8 cellular contexts compared by ENCODE assay signal in the genomic region with DNA sequence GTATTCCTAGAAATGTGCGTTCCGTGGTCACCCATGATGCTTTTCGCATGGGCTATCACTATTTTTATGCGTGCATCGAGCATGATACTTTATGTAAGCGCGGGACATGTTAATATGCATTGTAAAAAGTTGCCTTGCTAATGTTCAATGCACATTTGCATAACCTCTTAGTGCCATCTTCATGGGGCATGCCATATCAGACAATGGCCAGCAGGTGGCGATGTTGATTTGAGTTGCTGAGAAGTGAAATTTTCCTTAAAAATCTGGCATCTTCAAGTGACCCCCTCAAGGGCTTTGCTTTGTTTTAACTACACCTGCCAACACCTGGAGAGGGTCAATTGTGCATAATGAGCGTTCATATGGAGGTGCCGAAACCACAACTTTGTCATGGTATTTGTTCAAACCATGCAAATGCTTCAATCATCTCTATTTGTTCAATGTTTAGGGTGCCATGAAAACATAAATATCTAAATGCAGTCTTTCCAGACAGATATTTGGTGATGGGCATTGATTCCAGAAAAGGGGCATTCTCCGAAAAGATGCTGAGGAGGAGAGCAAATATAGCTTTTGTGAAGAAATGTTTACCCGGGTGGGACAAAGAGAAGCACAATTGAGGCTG.
A peak's percentile ranks its signal among the peaks of the same experiment; 100 is the strongest.
DNase-seq lines count a peak whose midpoint lies in the region; ATAC-seq and TF ChIP-seq lines count a peak whose summit lies in the region.

No MANE protein-coding gene starts in this region.

- H3K27ac Mint-ChIP-seq in activated naive CD8-positive, alpha-beta T cell treated with anti-CD3 and anti-CD28 coated beads for 36 hours: no peak overlapping the region

- H3K4me2 ChIP-seq in HCT116 (ENCODE audit: low read length): no peak overlapping the region

- no peaks in the 10 kb centered on the region for H3K9me2 ChIP-seq in HCT116 (ENCODE audit: insufficient read depth)

- WGBS in heart right ventricle, 2 donors: 32 to 35% methylated on average over 12 of the region's 12 CpGs

- ATAC-seq in HCT116: no peak
- ATAC-seq in heart right ventricle: no peak
- ATAC-seq in HG03439 (IDR thresholded peaks at IDR 0.05; ENCODE audit: unreplicated experiment): no peak

- no peaks in the 10 kb centered on the region for H3K36me3 ChIP-seq in HCT116 (ENCODE audit: control insufficient read depth in 1 of 2, insufficient read depth in 2 of 2, low read length in 2 of 2)
- H3K36me3 ChIP-seq in heart right ventricle: no peaks in the 10 kb centered on the region

- DNase-seq in NCI-H2081 (lab: John Stamatoyannopoulos, UW) (peak; percentile 59 to 83), NCI-H2081 treated with DMSO at 0.1 percent for 48 hours (lab: John Stamatoyannopoulos, UW) (no peak), HCT116 (ENCODE audit: low read depth, low spot score) (peak; percentile 16), NCI-H748 treated with DMSO at 0.1 percent for 48 hours (lab: John Stamatoyannopoulos, UW) (peak; percentile 83), heart right ventricle (peak in 1 of 2 donors; percentile 3), putamen (ENCODE audit: low spot score) (peak; percentile 5)
- DNase-seq in activated naive CD8-positive, alpha-beta T cell treated with anti-CD3 and anti-CD28 coated beads for 36 hours: peak; percentile 3

- TF ChIP-seq CTCF in HCT116 (IDR thresholded peaks at IDR 0.05 in 2 of 3, conservative IDR thresholded peaks at IDR 0.05 in 1 of 3; ENCODE audit: borderline replicate concordance in 1 of 3, insufficient read depth in 1 of 3, low read depth in 2 of 3, low read length in 2 of 3) (peak in 2 of 3 experiments; percentile 58 to 60; a peak in 4 of 6 replicates), heart right ventricle (IDR thresholded peaks at IDR 0.05) (peak; percentile 44 to 93 (median 68))

- no peak overlapping the region for H3K4me3 Mint-ChIP-seq in activated naive CD8-positive, alpha-beta T cell treated with anti-CD3 and anti-CD28 coated beads for 36 hours

- no peak overlapping the region for H3K4me3 ChIP-seq in HCT116 (replicated peaks in 1 of 2; ENCODE audit: low read depth in 1 of 2, low read length in 2 of 2)
- H3K4me3 ChIP-seq in heart right ventricle: no peak overlapping the region

- H3K27me3 Mint-ChIP-seq in activated naive CD8-positive, alpha-beta T cell treated with anti-CD3 and anti-CD28 coated beads for 36 hours: no peaks in the 10 kb centered on the region

- H3K9me3 Mint-ChIP-seq in activated naive CD8-positive, alpha-beta T cell treated with anti-CD3 and anti-CD28 coated beads for 36 hours: no peaks in the 10 kb centered on the region

- H3K9me3 ChIP-seq in HCT116 (ENCODE audit: control insufficient read depth in 1 of 2, insufficient read depth in 1 of 2, low read depth in 1 of 2, low read length in 2 of 2) (no peaks in the 10 kb centered on the region), heart right ventricle (no peaks in the 10 kb centered on the region)

- H3K79me2 ChIP-seq in HCT116 (ENCODE audit: insufficient read depth, low read length): no peaks in the 10 kb centered on the region

- H3K4me1 Mint-ChIP-seq in activated naive CD8-positive, alpha-beta T cell treated with anti-CD3 and anti-CD28 coated beads for 36 hours: no peaks in the 10 kb centered on the region

- RAD21 ChIA-PET in HCT116 (lab: Charles Lee; ENCODE audit: low non-redundant PET in 1 of 2, low total read pairs in 2 of 2, uncharacterized antibody in 2 of 2, unreplicated experiment in 2 of 2): no interaction called here

- H3K27me3 ChIP-seq in HCT116 (ENCODE audit: insufficient read depth, low read length) (no peaks in the 10 kb centered on the region), heart right ventricle (no peaks in the 10 kb centered on the region)

- H4K20me1 ChIP-seq in HCT116 (ENCODE audit: insufficient read depth): no peaks in the 10 kb centered on the region

- peak; percentile 44; the same call in 1 of the 2 replicates for TF ChIP-seq RAD21 in HCT116 (IDR thresholded peaks at IDR 0.05; ENCODE audit: low read depth)

- CTCF ChIA-PET in HCT116 (lab: Charles Lee): no interaction called here

- BruUV-seq in HCT116 (replicated peaks; lab: Mats Ljungman, UMichigan): no TSS peak

- POLR2A ChIA-PET in HCT116 (lab: Charles Lee): no interaction called here

- no peak overlapping the region for H3K27ac ChIP-seq in HCT116 (ENCODE audit: low read depth, low read length)
- no peak overlapping the region for H3K27ac ChIP-seq in heart right ventricle

- H3K9ac ChIP-seq in HCT116 (ENCODE audit: low read length): no peak overlapping the region

- H3K36me3 Mint-ChIP-seq in activated naive CD8-positive, alpha-beta T cell treated with anti-CD3 and anti-CD28 coated beads for 36 hours: no peaks in the 10 kb centered on the region

- no peak overlapping the region for H2AFZ ChIP-seq in HCT116 (ENCODE audit: low read depth, low read length, poor library complexity, severe bottlenecking)

- H3K4me1 ChIP-seq in HCT116 (ENCODE audit: control insufficient read depth in 1 of 2, insufficient read depth in 2 of 2, low read length in 2 of 2): no peaks in the 10 kb centered on the region
- H3K4me1 ChIP-seq in heart right ventricle: no peaks in the 10 kb centered on the region

- TF ChIP-seq POLR2A in HCT116 (IDR thresholded peaks at IDR 0.05; ENCODE audit: borderline replicate concordance, extremely low read depth, insufficient read depth, insufficient read length): no peak

- intact Hi-C loops in HCT116 (cut with micrococcal nuclease) (no loop called here), heart right ventricle (cut with DNase I) (loop anchor here in 5 of 10 donors (5.0 to 10.0 kb wide), 2 partner anchors 565 to 567 kb away; no protein-coding TSS in a partner anchor)

TF ChIP-seq in HCT116, 20 proteins besides CTCF, POLR2A, EP300 and RAD21:
- no peak for TF ChIP-seq EZH2 (IDR thresholded peaks at IDR 0.05)
- TF ChIP-seq SRF (IDR thresholded peaks at IDR 0.05; ENCODE audit: low read depth): no peak
- no peak for TF ChIP-seq CEBPB (IDR thresholded peaks at IDR 0.05; ENCODE audit: low read depth)
- no peak for TF ChIP-seq SP1 (IDR thresholded peaks at IDR 0.05; ENCODE audit: low read depth)
- TF ChIP-seq, protein P1, sequence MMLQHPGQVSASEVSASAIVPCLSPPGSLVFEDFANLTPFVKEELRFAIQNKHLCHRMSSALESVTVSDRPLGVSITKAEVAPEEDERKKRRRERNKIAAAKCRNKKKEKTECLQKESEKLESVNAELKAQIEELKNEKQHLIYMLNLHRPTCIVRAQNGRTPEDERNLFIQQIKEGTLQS (IDR thresholded peaks at IDR 0.05): no peak
- no peak for TF ChIP-seq ELF1 (IDR thresholded peaks at IDR 0.05; ENCODE audit: borderline replicate concordance, low read depth)
- no peak for TF ChIP-seq SIN3A (IDR thresholded peaks at IDR 0.05; ENCODE audit: low read depth)
- TF ChIP-seq YY1 (IDR thresholded peaks at IDR 0.05; ENCODE audit: extremely low read depth, insufficient replicate concordance, low read depth, low read length): no peak
- no peak for TF ChIP-seq EZH2phosphoT487 (IDR thresholded peaks at IDR 0.05; ENCODE audit: borderline replicate concordance)
TF ChIP-seq in HCT116: peak in this region for 0.
